ENCODE assay signal across 3 cellular contexts in the genomic region with DNA sequence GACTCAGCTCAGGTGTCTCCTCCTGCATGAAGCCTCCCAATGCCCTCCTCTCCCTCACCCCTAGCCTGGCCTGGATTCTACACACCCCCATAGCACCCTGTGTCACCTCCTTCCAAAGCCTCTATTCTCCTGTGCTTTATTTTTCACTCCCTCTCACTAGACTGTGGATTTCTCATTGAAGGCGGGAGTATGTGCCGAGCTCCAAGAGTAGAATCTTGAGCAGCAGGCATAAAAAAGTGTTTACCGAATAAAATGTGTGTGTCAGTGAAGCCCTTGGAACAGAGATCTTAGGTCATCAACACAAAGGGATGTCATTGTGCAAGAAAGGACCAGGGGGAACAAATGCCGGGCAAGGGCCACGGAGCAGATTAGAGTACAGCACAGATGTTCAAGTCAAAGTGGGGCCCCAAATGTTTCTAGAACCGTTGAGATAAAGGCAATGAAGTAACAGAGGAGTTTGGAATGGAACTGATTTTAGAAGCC.
TF ChIP-seq lines count a peak whose summit lies in the region.

No MANE protein-coding gene starts in this region.

TF ChIP-seq in SK-N-SH, 30 proteins besides CTCF, POLR2A, EP300 and RAD21 (continues in another document):
- TF ChIP-seq, protein P1, sequence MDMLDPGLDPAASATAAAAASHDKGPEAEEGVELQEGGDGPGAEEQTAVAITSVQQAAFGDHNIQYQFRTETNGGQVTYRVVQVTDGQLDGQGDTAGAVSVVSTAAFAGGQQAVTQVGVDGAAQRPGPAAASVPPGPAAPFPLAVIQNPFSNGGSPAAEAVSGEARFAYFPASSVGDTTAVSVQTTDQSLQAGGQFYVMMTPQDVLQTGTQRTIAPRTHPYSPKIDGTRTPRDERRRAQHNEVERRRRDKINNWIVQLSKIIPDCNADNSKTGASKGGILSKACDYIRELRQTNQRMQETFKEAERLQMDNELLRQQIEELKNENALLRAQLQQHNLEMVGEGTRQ (IDR thresholded peaks at IDR 0.05; ENCODE audit: borderline replicate concordance, low read depth, low read length): no peak
- TF ChIP-seq EZH2phosphoT487 (IDR thresholded peaks at IDR 0.05; ENCODE audit: borderline replicate concordance, low read depth) (no peak), FOXM1 (IDR thresholded peaks at IDR 0.05; ENCODE audit: low read depth) (no peak), RFX5 (IDR thresholded peaks at IDR 0.05; ENCODE audit: low read length) (no peak), MEF2A (IDR thresholded peaks at IDR 0.05; ENCODE audit: borderline replicate concordance, low read depth) (no peak), CHD2 (IDR thresholded peaks at IDR 0.05; ENCODE audit: low read length, partially characterized antibody) (no peak), POLR2AphosphoS5 (IDR thresholded peaks at IDR 0.05; ENCODE audit: low read depth, low read length) (no peak), TCF12 (IDR thresholded peaks at IDR 0.05) (no peak), NRF1 (IDR thresholded peaks at IDR 0.05; ENCODE audit: low read depth, low read length) (no peak), SMC3 (IDR thresholded peaks at IDR 0.05; ENCODE audit: low read depth, low read length) (no peak), JUND (IDR thresholded peaks at IDR 0.05) (no peak), YY1 (IDR thresholded peaks at IDR 0.05; ENCODE audit: low read depth) (no peak), FOSL2 (IDR thresholded peaks at IDR 0.05; ENCODE audit: borderline replicate concordance, low read depth) (no peak), SIN3A (IDR thresholded peaks at IDR 0.05; ENCODE audit: borderline replicate concordance, low read depth, low read length) (no peak)
- TF ChIP-seq, protein P2, sequence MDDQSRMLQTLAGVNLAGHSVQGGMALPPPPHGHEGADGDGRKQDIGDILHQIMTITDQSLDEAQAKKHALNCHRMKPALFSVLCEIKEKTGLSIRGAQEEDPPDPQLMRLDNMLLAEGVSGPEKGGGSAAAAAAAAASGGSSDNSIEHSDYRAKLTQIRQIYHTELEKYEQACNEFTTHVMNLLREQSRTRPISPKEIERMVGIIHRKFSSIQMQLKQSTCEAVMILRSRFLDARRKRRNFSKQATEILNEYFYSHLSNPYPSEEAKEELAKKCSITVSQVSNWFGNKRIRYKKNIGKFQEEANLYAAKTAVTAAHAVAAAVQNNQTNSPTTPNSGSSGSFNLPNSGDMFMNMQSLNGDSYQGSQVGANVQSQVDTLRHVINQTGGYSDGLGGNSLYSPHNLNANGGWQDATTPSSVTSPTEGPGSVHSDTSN (IDR thresholded peaks at IDR 0.05): no peak
- TF ChIP-seq, protein P3, sequence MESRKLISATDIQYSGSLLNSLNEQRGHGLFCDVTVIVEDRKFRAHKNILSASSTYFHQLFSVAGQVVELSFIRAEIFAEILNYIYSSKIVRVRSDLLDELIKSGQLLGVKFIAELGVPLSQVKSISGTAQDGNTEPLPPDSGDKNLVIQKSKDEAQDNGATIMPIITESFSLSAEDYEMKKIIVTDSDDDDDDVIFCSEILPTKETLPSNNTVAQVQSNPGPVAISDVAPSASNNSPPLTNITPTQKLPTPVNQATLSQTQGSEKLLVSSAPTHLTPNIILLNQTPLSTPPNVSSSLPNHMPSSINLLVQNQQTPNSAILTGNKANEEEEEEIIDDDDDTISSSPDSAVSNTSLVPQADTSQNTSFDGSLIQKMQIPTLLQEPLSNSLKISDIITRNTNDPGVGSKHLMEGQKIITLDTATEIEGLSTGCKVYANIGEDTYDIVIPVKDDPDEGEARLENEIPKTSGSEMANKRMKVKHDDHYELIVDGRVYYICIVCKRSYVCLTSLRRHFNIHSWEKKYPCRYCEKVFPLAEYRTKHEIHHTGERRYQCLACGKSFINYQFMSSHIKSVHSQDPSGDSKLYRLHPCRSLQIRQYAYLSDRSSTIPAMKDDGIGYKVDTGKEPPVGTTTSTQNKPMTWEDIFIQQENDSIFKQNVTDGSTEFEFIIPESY (IDR thresholded peaks at IDR 0.05; ENCODE audit: borderline replicate concordance, low read depth): no peak
- TF ChIP-seq, protein P4, sequence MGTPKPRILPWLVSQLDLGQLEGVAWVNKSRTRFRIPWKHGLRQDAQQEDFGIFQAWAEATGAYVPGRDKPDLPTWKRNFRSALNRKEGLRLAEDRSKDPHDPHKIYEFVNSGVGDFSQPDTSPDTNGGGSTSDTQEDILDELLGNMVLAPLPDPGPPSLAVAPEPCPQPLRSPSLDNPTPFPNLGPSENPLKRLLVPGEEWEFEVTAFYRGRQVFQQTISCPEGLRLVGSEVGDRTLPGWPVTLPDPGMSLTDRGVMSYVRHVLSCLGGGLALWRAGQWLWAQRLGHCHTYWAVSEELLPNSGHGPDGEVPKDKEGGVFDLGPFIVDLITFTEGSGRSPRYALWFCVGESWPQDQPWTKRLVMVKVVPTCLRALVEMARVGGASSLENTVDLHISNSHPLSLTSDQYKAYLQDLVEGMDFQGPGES (IDR thresholded peaks at IDR 0.05; ENCODE audit: low read depth, low read length): no peak

TF ChIP-seq in SK-N-SH treated with all-trans-retinoic acid at 6 μM for 48 hours, 23 proteins besides CTCF, POLR2A, EP300 and RAD21:
- TF ChIP-seq, protein P5, sequence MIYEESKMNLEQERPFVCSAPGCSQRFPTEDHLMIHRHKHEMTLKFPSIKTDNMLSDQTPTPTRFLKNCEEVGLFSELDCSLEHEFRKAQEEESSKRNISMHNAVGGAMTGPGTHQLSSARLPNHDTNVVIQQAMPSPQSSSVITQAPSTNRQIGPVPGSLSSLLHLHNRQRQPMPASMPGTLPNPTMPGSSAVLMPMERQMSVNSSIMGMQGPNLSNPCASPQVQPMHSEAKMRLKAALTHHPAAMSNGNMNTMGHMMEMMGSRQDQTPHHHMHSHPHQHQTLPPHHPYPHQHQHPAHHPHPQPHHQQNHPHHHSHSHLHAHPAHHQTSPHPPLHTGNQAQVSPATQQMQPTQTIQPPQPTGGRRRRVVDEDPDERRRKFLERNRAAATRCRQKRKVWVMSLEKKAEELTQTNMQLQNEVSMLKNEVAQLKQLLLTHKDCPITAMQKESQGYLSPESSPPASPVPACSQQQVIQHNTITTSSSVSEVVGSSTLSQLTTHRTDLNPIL (CRISPR knock-in tag; IDR thresholded peaks at IDR 0.05; ENCODE audit: low read depth): no peak
- TF ChIP-seq, protein P6, sequence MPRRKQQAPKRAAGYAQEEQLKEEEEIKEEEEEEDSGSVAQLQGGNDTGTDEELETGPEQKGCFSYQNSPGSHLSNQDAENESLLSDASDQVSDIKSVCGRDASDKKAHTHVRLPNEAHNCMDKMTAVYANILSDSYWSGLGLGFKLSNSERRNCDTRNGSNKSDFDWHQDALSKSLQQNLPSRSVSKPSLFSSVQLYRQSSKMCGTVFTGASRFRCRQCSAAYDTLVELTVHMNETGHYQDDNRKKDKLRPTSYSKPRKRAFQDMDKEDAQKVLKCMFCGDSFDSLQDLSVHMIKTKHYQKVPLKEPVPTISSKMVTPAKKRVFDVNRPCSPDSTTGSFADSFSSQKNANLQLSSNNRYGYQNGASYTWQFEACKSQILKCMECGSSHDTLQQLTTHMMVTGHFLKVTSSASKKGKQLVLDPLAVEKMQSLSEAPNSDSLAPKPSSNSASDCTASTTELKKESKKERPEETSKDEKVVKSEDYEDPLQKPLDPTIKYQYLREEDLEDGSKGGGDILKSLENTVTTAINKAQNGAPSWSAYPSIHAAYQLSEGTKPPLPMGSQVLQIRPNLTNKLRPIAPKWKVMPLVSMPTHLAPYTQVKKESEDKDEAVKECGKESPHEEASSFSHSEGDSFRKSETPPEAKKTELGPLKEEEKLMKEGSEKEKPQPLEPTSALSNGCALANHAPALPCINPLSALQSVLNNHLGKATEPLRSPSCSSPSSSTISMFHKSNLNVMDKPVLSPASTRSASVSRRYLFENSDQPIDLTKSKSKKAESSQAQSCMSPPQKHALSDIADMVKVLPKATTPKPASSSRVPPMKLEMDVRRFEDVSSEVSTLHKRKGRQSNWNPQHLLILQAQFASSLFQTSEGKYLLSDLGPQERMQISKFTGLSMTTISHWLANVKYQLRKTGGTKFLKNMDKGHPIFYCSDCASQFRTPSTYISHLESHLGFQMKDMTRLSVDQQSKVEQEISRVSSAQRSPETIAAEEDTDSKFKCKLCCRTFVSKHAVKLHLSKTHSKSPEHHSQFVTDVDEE (CRISPR knock-in tag; IDR thresholded peaks at IDR 0.05): no peak
- no peak for TF ChIP-seq ZC3H10 (CRISPR knock-in tag; IDR thresholded peaks at IDR 0.05)
- no peak for TF ChIP-seq ISL1 (CRISPR knock-in tag; IDR thresholded peaks at IDR 0.05)
- no peak for TF ChIP-seq BACH2 (CRISPR knock-in tag; IDR thresholded peaks at IDR 0.05; ENCODE audit: borderline replicate concordance)
- TF ChIP-seq ARNTL (CRISPR knock-in tag; IDR thresholded peaks at IDR 0.05; ENCODE audit: borderline replicate concordance, low read depth): no peak
- TF ChIP-seq PPARA (CRISPR knock-in tag; IDR thresholded peaks at IDR 0.05; ENCODE audit: borderline replicate concordance): no peak
- TF ChIP-seq ZFP30 (CRISPR knock-in tag; IDR thresholded peaks at IDR 0.05): no peak
- no peak for TF ChIP-seq OSR1 (CRISPR knock-in tag; IDR thresholded peaks at IDR 0.05)
- TF ChIP-seq ZNF70 (CRISPR knock-in tag; IDR thresholded peaks at IDR 0.05): no peak

TF ChIP-seq in H1, 55 proteins besides CTCF, POLR2A, EP300 and RAD21:
- TF ChIP-seq CBX8 (IDR thresholded peaks at IDR 0.05; ENCODE audit: borderline replicate concordance, low read depth, low read length) (no peak), EZH2 (IDR thresholded peaks at IDR 0.05; ENCODE audit: low read depth, low read length, severe bottlenecking) (no peak), CTBP2 (IDR thresholded peaks at IDR 0.05; ENCODE audit: borderline replicate concordance, insufficient read depth, insufficient read length, low read length) (no peak), ZNF274 (IDR thresholded peaks at IDR 0.05; ENCODE audit: borderline replicate concordance, extremely low read depth, low read length) (no peak), HDAC6 (IDR thresholded peaks at IDR 0.05; ENCODE audit: low read depth, low read length) (no peak), KDM5A (IDR thresholded peaks at IDR 0.05; ENCODE audit: low read length) (no peak), TBP (IDR thresholded peaks at IDR 0.05; ENCODE audit: low read depth, low read length) (no peak), CREB1 (IDR thresholded peaks at IDR 0.05) (no peak), JUN (IDR thresholded peaks at IDR 0.05; ENCODE audit: low read depth, low read length) (no peak), POLR2AphosphoS5 (IDR thresholded peaks at IDR 0.05; ENCODE audit: low read depth, low read length) (no peak), BRCA1 (IDR thresholded peaks at IDR 0.05; ENCODE audit: low read depth, low read length) (no peak), CHD1 (IDR thresholded peaks at IDR 0.05; ENCODE audit: low read depth, low read length) (no peak), HDAC2 (IDR thresholded peaks at IDR 0.05; ENCODE audit: borderline replicate concordance in 1 of 2, low read depth in 2 of 2, low read length in 2 of 2) (no peak), GTF2F1 (IDR thresholded peaks at IDR 0.05; ENCODE audit: borderline replicate concordance, low read depth, low read length) (no peak), PHF8 (conservative IDR thresholded peaks at IDR 0.05; ENCODE audit: low read depth, low read length) (no peak), MAFK (IDR thresholded peaks at IDR 0.05; ENCODE audit: low read depth, low read length) (no peak)
TF ChIP-seq in H1: peak in this region for 0.
